8 cellular contexts compared by ENCODE assay signal in the genomic region with DNA sequence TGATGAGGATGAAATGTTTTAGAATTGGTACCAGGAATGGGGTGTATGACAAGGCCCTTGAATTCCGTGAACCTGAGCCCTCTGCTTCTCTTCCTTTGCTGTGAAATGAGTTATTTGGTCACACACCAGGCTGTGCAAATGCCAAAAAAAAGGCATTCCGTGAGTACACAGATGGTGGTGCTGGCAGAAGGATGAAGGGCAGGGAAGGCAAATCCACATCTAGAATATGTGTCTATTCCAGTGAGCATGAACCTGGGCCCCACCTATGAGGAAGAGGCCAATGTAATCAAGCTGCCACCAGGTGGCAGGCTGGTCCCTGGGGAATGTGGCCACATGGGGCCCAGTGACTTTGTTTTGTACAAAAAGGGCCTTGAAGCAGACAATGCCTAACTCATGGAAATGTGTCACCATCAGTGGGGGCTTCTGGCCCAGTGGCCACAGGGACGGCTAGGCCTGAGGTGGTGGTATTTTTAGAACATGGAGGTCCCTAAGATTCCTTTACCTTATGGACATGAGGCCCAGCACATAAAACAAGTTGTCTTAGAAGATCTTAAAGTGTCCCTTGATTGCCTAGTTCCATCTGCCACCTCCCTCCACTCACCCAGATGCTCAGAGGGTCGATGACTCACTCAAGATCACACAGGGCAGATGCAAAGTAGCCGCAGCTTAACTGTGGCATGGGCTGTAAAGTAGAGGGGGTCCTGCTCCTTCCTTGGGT. TPM values are rescaled to one million over a fixed set of nuclear protein-coding genes. Genes with fewer than 3 reads are reported as not detected.
DNase-seq lines count a peak whose midpoint lies in the region; ATAC-seq and TF ChIP-seq lines count a peak whose summit lies in the region.

No MANE protein-coding gene starts in this region.

- CTCF ChIA-PET in HEK293 (lab: Yijun Ruan, JAX) = interaction anchor here (0.6 to 5.9 kb wide), 26 partner anchors 16 to 435 kb away, joined by 3 to 80 read pairs (median 4); a partner anchor contains a TSS

- no peaks in the 10 kb centered on the region for H3K36me3 ChIP-seq in HEK293 (ENCODE audit: control insufficient read depth in 2 of 2, insufficient read depth in 1 of 2, low read length in 2 of 2)
- H3K36me3 ChIP-seq in neutrophil = no peaks in the 10 kb centered on the region
- no peaks in the 10 kb centered on the region for H3K36me3 ChIP-seq in testis (ENCODE audit: low read depth, missing control alignments)

- H3K9me3 ChIP-seq in HEK293 (ENCODE audit: control insufficient read depth, insufficient read depth, low read depth, low read length) = no peaks in the 10 kb centered on the region
- H3K9me3 ChIP-seq in neutrophil = no peaks in the 10 kb centered on the region
- H3K9me3 ChIP-seq in testis = no peaks in the 10 kb centered on the region

- H3K27me3 ChIP-seq in neutrophil (peaks cover 15% of the 10 kb centered on the region), testis (no peaks in the 10 kb centered on the region)

- DNase-seq in CD1c-positive myeloid dendritic cell (ENCODE audit: extremely low spot score) = peak; percentile 86
- DNase-seq in OCI-M1 (lab: John Stamatoyannopoulos, UW) = peak; percentile 90
- DNase-seq in activated T-cell treated with anti-CD3 and anti-CD28 coated beads for 48 hours (ENCODE audit: low read depth) = peak; percentile 72
- DNase-seq in fibroblast of gingiva (ENCODE audit: low read depth) = peak; percentile 37
- DNase-seq in testis = peak; percentile 57

- H3K4me1 ChIP-seq in HEK293 (ENCODE audit: control insufficient read depth, insufficient read depth, low read length) (peaks cover 2% of the 10 kb centered on the region; the same call in 1 of the 2 replicates), neutrophil (ENCODE audit: control insufficient read depth in 1 of 2, insufficient read depth in 1 of 2, low read depth in 1 of 2, low read length in 1 of 2) (peaks cover 10 to 12% of the 10 kb centered on the region in 2 experiments), testis (peaks cover 10% of the 10 kb centered on the region)

- WGBS in testis, 2 donors = 72 to 82% methylated on average over 5 of the region's 5 CpGs

- H3K4me3 ChIP-seq in HEK293 (ENCODE audit: low read depth, low read length) (no peak overlapping the region), neutrophil (ENCODE audit: low read depth in 1 of 2, low read length in 1 of 2) (no peak overlapping the region), testis (no peak overlapping the region)

- no peak overlapping the region for H3K27ac ChIP-seq in HEK293 (ENCODE audit: extremely low read depth, low read depth, low read length)
- no peak overlapping the region for H3K27ac ChIP-seq in neutrophil
- no peak overlapping the region for H3K27ac ChIP-seq in testis

- TF ChIP-seq CTCF in HEK293 (tag by site-specific recombination; IDR thresholded peaks at IDR 0.05) (peak; percentile 53; the same call in 1 of the 2 replicates), neutrophil (IDR thresholded peaks at IDR 0.05) (peak; percentile 74), testis (IDR thresholded peaks at IDR 0.05) (peak; percentile 52 to 60 (median 56))

- POLR2A ChIA-PET in HEK293 (lab: Yijun Ruan, JAX) = interaction anchor here (2.7 kb wide), 1 partner anchor 32 kb away, joined by 21 read pairs; no protein-coding TSS in a partner anchor

- ATAC-seq in HG03175 (IDR thresholded peaks at IDR 0.05; ENCODE audit: unreplicated experiment) = no peak

- TF ChIP-seq POLR2A in testis (IDR thresholded peaks at IDR 0.05) = no peak

- intact Hi-C loops in testis (cut with DNase I; ENCODE audit: low total_unique reads) = loop anchor here (2.0 kb wide), 1 partner anchor 104 kb away; no protein-coding TSS in a partner anchor

TF ChIP-seq in HEK293, 187 proteins besides CTCF, POLR2A, EP300 and RAD21 (continues in another document):
- TF ChIP-seq, protein P1, sequence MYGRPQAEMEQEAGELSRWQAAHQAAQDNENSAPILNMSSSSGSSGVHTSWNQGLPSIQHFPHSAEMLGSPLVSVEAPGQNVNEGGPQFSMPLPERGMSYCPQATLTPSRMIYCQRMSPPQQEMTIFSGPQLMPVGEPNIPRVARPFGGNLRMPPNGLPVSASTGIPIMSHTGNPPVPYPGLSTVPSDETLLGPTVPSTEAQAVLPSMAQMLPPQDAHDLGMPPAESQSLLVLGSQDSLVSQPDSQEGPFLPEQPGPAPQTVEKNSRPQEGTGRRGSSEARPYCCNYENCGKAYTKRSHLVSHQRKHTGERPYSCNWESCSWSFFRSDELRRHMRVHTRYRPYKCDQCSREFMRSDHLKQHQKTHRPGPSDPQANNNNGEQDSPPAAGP (tag by site-specific recombination; IDR thresholded peaks at IDR 0.05) = 0 out of 2 replicates have a peak, but pooled peaks have one; percentile 14
- TF ChIP-seq, protein P2, sequence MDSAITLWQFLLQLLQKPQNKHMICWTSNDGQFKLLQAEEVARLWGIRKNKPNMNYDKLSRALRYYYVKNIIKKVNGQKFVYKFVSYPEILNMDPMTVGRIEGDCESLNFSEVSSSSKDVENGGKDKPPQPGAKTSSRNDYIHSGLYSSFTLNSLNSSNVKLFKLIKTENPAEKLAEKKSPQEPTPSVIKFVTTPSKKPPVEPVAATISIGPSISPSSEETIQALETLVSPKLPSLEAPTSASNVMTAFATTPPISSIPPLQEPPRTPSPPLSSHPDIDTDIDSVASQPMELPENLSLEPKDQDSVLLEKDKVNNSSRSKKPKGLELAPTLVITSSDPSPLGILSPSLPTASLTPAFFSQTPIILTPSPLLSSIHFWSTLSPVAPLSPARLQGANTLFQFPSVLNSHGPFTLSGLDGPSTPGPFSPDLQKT (IDR thresholded peaks at IDR 0.05; ENCODE audit: borderline replicate concordance, low read depth, low read length) = no peak
- TF ChIP-seq ZNF660 (tag by site-specific recombination; IDR thresholded peaks at IDR 0.05) = peak; percentile 72; the same call in 1 of the 2 replicates
- TF ChIP-seq ZFP69B (tag by site-specific recombination; IDR thresholded peaks at IDR 0.05) = peak; percentile 91
- TF ChIP-seq, protein P3, sequence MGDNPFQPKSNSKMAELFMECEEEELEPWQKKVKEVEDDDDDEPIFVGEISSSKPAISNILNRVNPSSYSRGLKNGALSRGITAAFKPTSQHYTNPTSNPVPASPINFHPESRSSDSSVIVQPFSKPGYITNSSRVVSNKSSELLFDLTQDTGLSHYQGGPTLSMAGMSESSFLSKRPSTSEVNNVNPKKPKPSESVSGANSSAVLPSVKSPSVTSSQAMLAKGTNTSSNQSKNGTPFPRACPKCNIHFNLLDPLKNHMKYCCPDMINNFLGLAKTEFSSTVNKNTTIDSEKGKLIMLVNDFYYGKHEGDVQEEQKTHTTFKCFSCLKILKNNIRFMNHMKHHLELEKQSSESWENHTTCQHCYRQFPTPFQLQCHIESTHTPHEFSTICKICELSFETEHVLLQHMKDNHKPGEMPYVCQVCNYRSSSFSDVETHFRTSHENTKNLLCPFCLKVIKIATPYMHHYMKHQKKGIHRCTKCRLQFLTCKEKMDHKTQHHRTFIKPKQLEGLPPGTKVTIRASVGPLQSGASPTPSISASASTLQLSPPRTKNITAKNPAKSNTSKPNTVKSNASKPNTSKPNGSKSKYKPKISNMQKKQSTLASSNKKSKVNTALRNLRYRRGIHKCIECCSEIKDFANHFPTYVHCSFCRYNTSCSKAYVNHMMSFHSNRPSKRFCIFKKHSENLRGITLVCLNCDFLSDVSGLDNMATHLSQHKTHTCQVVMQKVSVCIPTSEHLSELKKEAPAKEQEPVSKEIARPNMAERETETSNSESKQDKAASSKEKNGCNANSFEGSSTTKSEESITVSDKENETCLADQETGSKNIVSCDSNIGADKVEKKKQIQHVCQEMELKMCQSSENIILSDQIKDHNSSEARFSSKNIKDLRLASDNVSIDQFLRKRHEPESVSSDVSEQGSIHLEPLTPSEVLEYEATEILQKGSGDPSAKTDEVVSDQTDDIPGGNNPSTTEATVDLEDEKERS (tag by site-specific recombination; IDR thresholded peaks at IDR 0.05) = peak; percentile 52; the same call in 1 of the 2 replicates
- TF ChIP-seq SCRT2 (tag by site-specific recombination; IDR thresholded peaks at IDR 0.05) = no peak
- peak; percentile 50 for TF ChIP-seq ZNF654 (tag by site-specific recombination; IDR thresholded peaks at IDR 0.05; ENCODE audit: low read depth)
- peak; percentile 53; the same call in 1 of the 2 replicates for TF ChIP-seq TRIM28 (IDR thresholded peaks at IDR 0.05; ENCODE audit: borderline replicate concordance, low read length)
- TF ChIP-seq, protein P4, sequence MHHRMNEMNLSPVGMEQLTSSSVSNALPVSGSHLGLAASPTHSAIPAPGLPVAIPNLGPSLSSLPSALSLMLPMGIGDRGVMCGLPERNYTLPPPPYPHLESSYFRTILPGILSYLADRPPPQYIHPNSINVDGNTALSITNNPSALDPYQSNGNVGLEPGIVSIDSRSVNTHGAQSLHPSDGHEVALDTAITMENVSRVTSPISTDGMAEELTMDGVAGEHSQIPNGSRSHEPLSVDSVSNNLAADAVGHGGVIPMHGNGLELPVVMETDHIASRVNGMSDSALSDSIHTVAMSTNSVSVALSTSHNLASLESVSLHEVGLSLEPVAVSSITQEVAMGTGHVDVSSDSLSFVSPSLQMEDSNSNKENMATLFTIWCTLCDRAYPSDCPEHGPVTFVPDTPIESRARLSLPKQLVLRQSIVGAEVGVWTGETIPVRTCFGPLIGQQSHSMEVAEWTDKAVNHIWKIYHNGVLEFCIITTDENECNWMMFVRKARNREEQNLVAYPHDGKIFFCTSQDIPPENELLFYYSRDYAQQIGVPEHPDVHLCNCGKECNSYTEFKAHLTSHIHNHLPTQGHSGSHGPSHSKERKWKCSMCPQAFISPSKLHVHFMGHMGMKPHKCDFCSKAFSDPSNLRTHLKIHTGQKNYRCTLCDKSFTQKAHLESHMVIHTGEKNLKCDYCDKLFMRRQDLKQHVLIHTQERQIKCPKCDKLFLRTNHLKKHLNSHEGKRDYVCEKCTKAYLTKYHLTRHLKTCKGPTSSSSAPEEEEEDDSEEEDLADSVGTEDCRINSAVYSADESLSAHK (tag by site-specific recombination; IDR thresholded peaks at IDR 0.05) = peak; percentile 74; the same call in 1 of the 2 replicates
- no peak for TF ChIP-seq GLI2 (tag by site-specific recombination; IDR thresholded peaks at IDR 0.05; ENCODE audit: borderline replicate concordance, low read depth)
- TF ChIP-seq ZNF707 (tag by site-specific recombination; IDR thresholded peaks at IDR 0.05) = peak; percentile 99

RNA-seq across cellular contexts. Expression of a gene that starts 3.9 kb away (rescaled TPM):
- 10 to 100 TPM; 20.9 to 24.6 TPM for total RNA-seq in testis
- 18.2 TPM for polyA plus RNA-seq in testis (ENCODE audit: insufficient read depth, low read depth, low replicate concordance)

RNA-seq across cellular contexts. Expression of a gene that starts 5.7 kb away (rescaled TPM):
- total RNA-seq in testis = 1 to 10 TPM; 2.2 to 3.5 TPM
- polyA plus RNA-seq in testis (ENCODE audit: insufficient read depth, low read depth, low replicate concordance) = 4.7 TPM

RNA-seq across cellular contexts. Expression of a gene that starts 34.3 kb away (rescaled TPM):
- total RNA-seq in testis = 10 to 100 TPM; 70.1 to 81.9 TPM
- polyA plus RNA-seq in testis (ENCODE audit: insufficient read depth, low read depth, low replicate concordance) = 69.2 TPM

RNA-seq across cellular contexts. Expression of a gene that starts 34.4 kb away (rescaled TPM):
- 10 to 100 TPM in 1 of 2 donors, 1 to 10 TPM in 1; 9.3 to 13.2 TPM for total RNA-seq in testis
- 5.7 TPM for polyA plus RNA-seq in testis (ENCODE audit: insufficient read depth, low read depth, low replicate concordance)

RNA-seq across cellular contexts. Expression of a gene that starts 34.4 kb away (rescaled TPM):
- 100 to 1,000 TPM; 159 to 174 TPM for total RNA-seq in testis
- polyA plus RNA-seq in testis (ENCODE audit: insufficient read depth, low read depth, low replicate concordance) = 272 TPM

Comparison
In these comparisons a context has a peak if more than half of its experiments do, and no peak if none do; other contexts are left out.
1. DNase-seq: peak in every context shown above with its lines; median percentile 90 in OCI-M1; 86 in CD1c-positive myeloid dendritic cell; 72 in activated T-cell treated with anti-CD3 and anti-CD28 coated beads for 48 hours; 57 in testis; 37 in fibroblast of gingiva.